9 cellular contexts compared by ENCODE assay signal in genomic region chr1:41282679-41283317, GRCh38. TPM values are rescaled to one million over a fixed set of nuclear protein-coding genes. Genes with fewer than 3 reads are reported as not detected.
DNase-seq lines count a peak whose midpoint lies in the region; ATAC-seq and TF ChIP-seq lines count a peak whose summit lies in the region.
"Had no signal": no experiment of that assay in that cellular context is flagged by ENCODE, and none has a peak within 500 bp of the region (broad histone marks: within the 10 kb centered on the region; RNA-seq: fewer than 3 reads in every experiment).

No MANE protein-coding gene starts in this region.

- no peaks in the 10 kb centered on the region for H3K36me3 Mint-ChIP-seq in activated T-helper 17 cell treated with anti-CD3 and anti-CD28 coated beads, Interleukin-2, amount 50 U/mL, for 72 hours (ENCODE audit: low read depth)
- H3K36me3 Mint-ChIP-seq: CD8-positive, alpha-beta memory T cell had no signal

- DNase-seq in NCI-H1694 treated with DMSO at 0.1 percent for 48 hours (lab: John Stamatoyannopoulos, UW) (peak; percentile 28), NCI-H1694 (lab: John Stamatoyannopoulos, UW) (no peak), NB4 (ENCODE audit: low read depth) (peak; percentile 41), glomerular visceral epithelial cell (ENCODE audit: extremely low spot score) (peak; percentile 29), retina (peak; percentile 77)
- DNase-seq in activated CD8-positive, alpha-beta memory T cell treated with anti-CD3 and anti-CD28 coated beads, Interleukin-2, amount 50 U/mL, for 48 hours, result peak; percentile 65

- peaks cover 39% of the 10 kb centered on the region for H3K27me3 Mint-ChIP-seq in activated T-helper 17 cell treated with anti-CD3 and anti-CD28 coated beads, Interleukin-2, amount 50 U/mL, for 72 hours

- H3K4me3 ChIP-seq in NB4 (ENCODE audit: low read depth, low read length), result no peak overlapping the region

- peak; percentile 91 for TF ChIP-seq CTCF in NB4 (IDR thresholded peaks at IDR 0.05; ENCODE audit: low read depth, low read length)

- no peak for ATAC-seq in activated T-helper 17 cell treated with anti-CD3 and anti-CD28 coated beads, Interleukin-2, amount 50 U/mL, for 72 hours (replicated peaks)
- ATAC-seq in HG03097 (IDR thresholded peaks at IDR 0.05; ENCODE audit: low FRiP score, unreplicated experiment), result no peak

- H3K4me3 Mint-ChIP-seq in activated T-helper 17 cell treated with anti-CD3 and anti-CD28 coated beads, Interleukin-2, amount 50 U/mL, for 72 hours, result no peak overlapping the region
- H3K4me3 Mint-ChIP-seq: CD8-positive, alpha-beta memory T cell had no signal

- no peak for TF ChIP-seq POLR2A in NB4 (IDR thresholded peaks at IDR 0.05; ENCODE audit: extremely low read depth, insufficient read length)

- H3K27ac Mint-ChIP-seq in activated T-helper 17 cell treated with anti-CD3 and anti-CD28 coated beads, Interleukin-2, amount 50 U/mL, for 72 hours, result no peak overlapping the region
- H3K27ac Mint-ChIP-seq: CD8-positive, alpha-beta memory T cell had no signal

- no peaks in the 10 kb centered on the region for H3K4me1 Mint-ChIP-seq in activated T-helper 17 cell treated with anti-CD3 and anti-CD28 coated beads, Interleukin-2, amount 50 U/mL, for 72 hours
- H3K4me1 Mint-ChIP-seq: CD8-positive, alpha-beta memory T cell had no signal

- H3K9me3 Mint-ChIP-seq in activated T-helper 17 cell treated with anti-CD3 and anti-CD28 coated beads, Interleukin-2, amount 50 U/mL, for 72 hours, result no peaks in the 10 kb centered on the region

RNA-seq across cellular contexts. Expression of gene SCMH1, which starts 40.7 kb away (rescaled TPM):
- total RNA-seq in activated T-helper 17 cell treated with anti-CD3 and anti-CD28 coated beads, Interleukin-2, amount 50 U/mL, for 72 hours, result 10 to 100 TPM; 23.2 to 27.5 TPM
